9 cellular contexts compared by ENCODE assay signal in genomic region chrX:80812176-80812575, GRCh38. TPM values are rescaled to one million over a fixed set of nuclear protein-coding genes. Genes with fewer than 3 reads are reported as not detected.
DNase-seq lines count a peak whose midpoint lies in the region; ATAC-seq and TF ChIP-seq lines count a peak whose summit lies in the region.
"Had no signal": no experiment of that assay in that cellular context is flagged by ENCODE, and none has a peak within 500 bp of the region (broad histone marks: within the 10 kb centered on the region; RNA-seq: fewer than 3 reads in every experiment).

No MANE protein-coding gene starts in this region.

- H3K9me3 ChIP-seq in transverse colon (no peaks in the 10 kb centered on the region), smooth muscle cell (replicated peaks; ENCODE audit: low read depth) (no peaks in the 10 kb centered on the region)
- H3K9me3 ChIP-seq: left lung had no signal

- peaks cover 8 to 16% (median 9%) of the 10 kb centered on the region in 3 donors for H3K4me1 Mint-ChIP-seq in IgD-negative memory B cell
- peaks cover 21% of the 10 kb centered on the region for H3K4me1 Mint-ChIP-seq in activated CD4-positive, alpha-beta T cell treated with anti-CD3 and anti-CD28 coated beads, Interleukin-2, amount 10 ng/mL, durations not matched to agents 7 days and 5 days

- H3K36me3 Mint-ChIP-seq in IgD-negative memory B cell = no peaks in the 10 kb centered on the region
- no peaks in the 10 kb centered on the region for H3K36me3 Mint-ChIP-seq in activated CD4-positive, alpha-beta T cell treated with anti-CD3 and anti-CD28 coated beads, Interleukin-2, amount 10 ng/mL, durations not matched to agents 7 days and 5 days (ENCODE audit: low read depth)

- H3K4me3 ChIP-seq in transverse colon (no peak overlapping the region), smooth muscle cell (no peak overlapping the region)
- H3K4me3 ChIP-seq: left lung had no signal

- CTCF ChIA-PET in activated CD4-positive, alpha-beta T cell treated with anti-CD3 and anti-CD28 coated beads, Interleukin-2, amount 10 ng/mL, durations not matched to agents 7 days and 5 days (lab: Charles Lee) = no interaction called here

- H2AFZ ChIP-seq in smooth muscle cell (ENCODE audit: low read depth) = no peak overlapping the region

- H3K79me2 ChIP-seq in smooth muscle cell (ENCODE audit: low read depth) = peaks cover 6% of the 10 kb centered on the region

- H3K36me3 ChIP-seq in transverse colon (no peaks in the 10 kb centered on the region), smooth muscle cell (ENCODE audit: low read depth) (no peaks in the 10 kb centered on the region)
- H3K36me3 ChIP-seq: left lung had no signal

- 55% methylated on average over 1 of the region's 1 CpG; no CpG with 5 or more reads in 1 of the 2 donors for WGBS in transverse colon (ENCODE audit: low coverage in 1 of 2), 2 donors
- WGBS in smooth muscle cell (ENCODE audit: low lambda C conversion rate) = 50% methylated on average over 1 of the region's 1 CpG

- POLR2A ChIA-PET in activated CD4-positive, alpha-beta T cell treated with anti-CD3 and anti-CD28 coated beads, Interleukin-2, amount 10 ng/mL, durations not matched to agents 7 days and 5 days (lab: Charles Lee) = no interaction called here

- peaks cover 0 to 6% (median 3%) of the 10 kb centered on the region in 3 donors for H3K9me3 Mint-ChIP-seq in IgD-negative memory B cell
- no peaks in the 10 kb centered on the region for H3K9me3 Mint-ChIP-seq in activated CD4-positive, alpha-beta T cell treated with anti-CD3 and anti-CD28 coated beads, Interleukin-2, amount 10 ng/mL, durations not matched to agents 7 days and 5 days

- TF ChIP-seq CTCF in transverse colon (IDR thresholded peaks at IDR 0.05) = no peak
- no peak for TF ChIP-seq CTCF in smooth muscle cell (IDR thresholded peaks at IDR 0.05; ENCODE audit: borderline replicate concordance, insufficient read depth, poor library complexity, severe bottlenecking)

- no peak for TF ChIP-seq EP300 in transverse colon (IDR thresholded peaks at IDR 0.05; ENCODE audit: low read depth)

- no peaks in the 10 kb centered on the region for H3K27me3 Mint-ChIP-seq in IgD-negative memory B cell
- no peaks in the 10 kb centered on the region for H3K27me3 Mint-ChIP-seq in activated CD4-positive, alpha-beta T cell treated with anti-CD3 and anti-CD28 coated beads, Interleukin-2, amount 10 ng/mL, durations not matched to agents 7 days and 5 days

- no peak overlapping the region for H3K9ac ChIP-seq in smooth muscle cell (ENCODE audit: low read depth)

- H3K4me1 ChIP-seq in transverse colon (peaks cover 0 to 3% (median 0%) of the 10 kb centered on the region in 4 donors), smooth muscle cell (ENCODE audit: low read depth) (peaks cover 5% of the 10 kb centered on the region)

- in situ Hi-C loops in transverse colon (cut with MboI; ENCODE audit: low pct_ligation_motif_present in 1 of 4, low pct_unique_long_range_greater_than_20kb in 1 of 4, low sequenced_read_pairs in 3 of 4) = no loop called here

- H3K4me3 Mint-ChIP-seq in IgD-negative memory B cell = peak overlapping the region in 1 of 4 donors; percentile 74
- no peak overlapping the region for H3K4me3 Mint-ChIP-seq in activated CD4-positive, alpha-beta T cell treated with anti-CD3 and anti-CD28 coated beads, Interleukin-2, amount 10 ng/mL, durations not matched to agents 7 days and 5 days

- DNase-seq in GM03348 (ENCODE audit: low spot score) (peak; percentile 40), glomerular visceral epithelial cell (ENCODE audit: extremely low spot score) (peak; percentile 30), transverse colon (peak; percentile 19), smooth muscle cell (lab: John Stamatoyannopoulos, UW; ENCODE audit: unreplicated experiment) (no peak)
- DNase-seq in activated CD4-positive, alpha-beta T cell treated with anti-CD3 and anti-CD28 coated beads, Interleukin-2, amount 10 ng/mL, durations not matched to agents 7 days and 5 days = peak; percentile 51

- H3K4me2 ChIP-seq in smooth muscle cell = no peak overlapping the region

- no peak overlapping the region for H3K27ac ChIP-seq in transverse colon
- H3K27ac ChIP-seq in smooth muscle cell (ENCODE audit: low read depth) = no peak overlapping the region
- H3K27ac ChIP-seq: left lung had no signal

- no peaks in the 10 kb centered on the region for H3F3A ChIP-seq in smooth muscle cell (ENCODE audit: low read depth)

- ATAC-seq in GM21526 (IDR thresholded peaks at IDR 0.05; ENCODE audit: low FRiP score, unreplicated experiment) = peak; percentile 35
- ATAC-seq in HG03039 (IDR thresholded peaks at IDR 0.05; ENCODE audit: unreplicated experiment) = no peak
- ATAC-seq: left lung had no signal

- no peaks in the 10 kb centered on the region for H4K20me1 ChIP-seq in smooth muscle cell (ENCODE audit: low read depth)

- H3K27me3 ChIP-seq in transverse colon (no peaks in the 10 kb centered on the region), smooth muscle cell (ENCODE audit: low read depth) (no peaks in the 10 kb centered on the region)
- H3K27me3 ChIP-seq: left lung had no signal

- intact Hi-C loops in transverse colon (cut with DNase I; ENCODE audit: low total_unique reads) = no loop called here

- no peak for TF ChIP-seq POLR2A in transverse colon (IDR thresholded peaks at IDR 0.05)

- H3K27ac Mint-ChIP-seq in IgD-negative memory B cell = peak overlapping the region in 2 of 3 donors; percentile 22 to 48
- no peak overlapping the region for H3K27ac Mint-ChIP-seq in activated CD4-positive, alpha-beta T cell treated with anti-CD3 and anti-CD28 coated beads, Interleukin-2, amount 10 ng/mL, durations not matched to agents 7 days and 5 days

RNA-seq across cellular contexts. Expression of gene BRWD3, which starts 2.5 kb away (rescaled TPM):
- polyA plus RNA-seq in IgD-negative memory B cell = 2.4 TPM
- 10 to 100 TPM; 21.3 to 22.0 TPM for total RNA-seq in activated CD4-positive, alpha-beta T cell treated with anti-CD3 and anti-CD28 coated beads, Interleukin-2, amount 10 ng/mL, durations not matched to agents 7 days and 5 days
- 100 to 1,000 TPM in 1 of 4 donors, 10 to 100 TPM in 3; 21.6 to 134 (median 26.4) TPM for total RNA-seq in transverse colon
- total RNA-seq in smooth muscle cell = 26.4 and 27.6 TPM in 2 replicates
- 2.0 and 3.9 TPM in 2 replicates for polyA plus RNA-seq in smooth muscle cell
